Comparison of ENCODE assay signal across 8 cellular contexts in genomic region chr20:60057123-60057865, GRCh38.
A peak's percentile ranks its signal among the peaks of the same experiment; 100 is the strongest.
DNase-seq lines count a peak whose midpoint lies in the region; ATAC-seq and TF ChIP-seq lines count a peak whose summit lies in the region.

No MANE protein-coding gene starts in this region.

- no peak overlapping the region for H3K27ac ChIP-seq in ascending aorta

- no peak overlapping the region for H3K9ac ChIP-seq in skeletal muscle satellite cell (ENCODE audit: low read depth, low read length)

- H3K9me3 ChIP-seq in ascending aorta (no peaks in the 10 kb centered on the region), skeletal muscle satellite cell (replicated peaks; ENCODE audit: low read length) (no peaks in the 10 kb centered on the region)

- H3K4me3 ChIP-seq in GM06990 (replicated peaks; ENCODE audit: low read depth, low read length), result no peak overlapping the region
- H3K4me3 ChIP-seq in ascending aorta, result no peak overlapping the region
- no peak overlapping the region for H3K4me3 ChIP-seq in skeletal muscle satellite cell (ENCODE audit: low read length)

- H3K36me3 ChIP-seq in GM06990 (ENCODE audit: control insufficient read depth, insufficient read depth, low read length) (no peaks in the 10 kb centered on the region), ascending aorta (no peaks in the 10 kb centered on the region), skeletal muscle satellite cell (ENCODE audit: insufficient read depth, low read length) (no peaks in the 10 kb centered on the region)

- peak; percentile 44 for DNase-seq in GM06990 (ENCODE audit: extremely low read depth, insufficient read length)
- peak; percentile 76 for DNase-seq in NCI-H187 treated with DMSO at 0.1 percent for 48 hours (lab: John Stamatoyannopoulos, UW)
- DNase-seq in T-helper 2 cell, result peak in 4 of 5 experiments; percentile 45 to 84 (median 53)
- peak in 1 of 2 donors; percentile 70 for DNase-seq in ascending aorta (ENCODE audit: low spot score in 2 of 2)
- peak; percentile 67 for DNase-seq in hepatic stellate cell (ENCODE audit: low spot score)
- no peak for DNase-seq in T1000 (lab: John Stamatoyannopoulos, UW)

- H3K27me3 ChIP-seq in GM06990 (replicated peaks; ENCODE audit: control insufficient read depth, insufficient read depth, low read length), result no peaks in the 10 kb centered on the region
- H3K27me3 ChIP-seq in ascending aorta, result no peaks in the 10 kb centered on the region
- peaks cover 21% of the 10 kb centered on the region for H3K27me3 ChIP-seq in skeletal muscle satellite cell (ENCODE audit: control insufficient read depth, insufficient read depth, low read length)

- TF ChIP-seq CTCF in GM06990 (IDR thresholded peaks at IDR 0.05; ENCODE audit: insufficient read depth, low read length, poor library complexity, severe bottlenecking) (peak; percentile 87), ascending aorta (IDR thresholded peaks at IDR 0.05) (peak; percentile 64 to 85 (median 74))

- H3K4me1 ChIP-seq in ascending aorta, result peaks cover 0 to 5% of the 10 kb centered on the region in 2 donors
- peaks cover 17% of the 10 kb centered on the region for H3K4me1 ChIP-seq in skeletal muscle satellite cell (ENCODE audit: control insufficient read depth, insufficient read depth, low read length)

- peak overlapping the region; percentile 44 for H3K4me2 ChIP-seq in skeletal muscle satellite cell (ENCODE audit: low read length)

- ATAC-seq in HG02759 (IDR thresholded peaks at IDR 0.05; ENCODE audit: unreplicated experiment), result peak; percentile 64

- intact Hi-C loops in ascending aorta (cut with DNase I), result loop anchor here (2.0 kb wide), 1 partner anchor 206 kb away; no protein-coding TSS in a partner anchor
